In genomic region chr15:29800441-29801366, GRCh38 we compare ENCODE assay signal across 21 cellular contexts. TPM values are rescaled to one million over a fixed set of nuclear protein-coding genes. Genes with fewer than 3 reads are reported as not detected.
A peak's percentile ranks its signal among the peaks of the same experiment; 100 is the strongest.
DNase-seq lines count a peak whose midpoint lies in the region; ATAC-seq, FAIRE-seq and TF ChIP-seq lines count a peak whose summit lies in the region.
"Had no signal": no experiment of that assay in that cellular context is flagged by ENCODE, and none has a peak within 500 bp of the region (broad histone marks: within the 10 kb centered on the region; RNA-seq: fewer than 3 reads in every experiment).

No MANE protein-coding gene starts in this region.

- H3K27ac Mint-ChIP-seq in natural killer cell treated with Interleukin-12 subunit alpha and Interleukin-12 subunit beta and Interleukin-15 and Interleukin-18, amount 100 ng/mL, for 72 hours: no peak overlapping the region
- H3K27ac Mint-ChIP-seq: activated naive CD4-positive, alpha-beta T cell treated with anti-CD3 and anti-CD28 coated beads for 36 hours had no signal

- ATAC-seq in natural killer cell treated with Interleukin-12 subunit alpha and Interleukin-12 subunit beta and Interleukin-15 and Interleukin-18, amount 100 ng/mL, for 72 hours: no peak
- no peak for ATAC-seq in HG03108 (IDR thresholded peaks at IDR 0.05; ENCODE audit: unreplicated experiment)

- no peaks in the 10 kb centered on the region for H4K20me1 ChIP-seq in Loucy (ENCODE audit: insufficient read depth, low read length, poor library complexity, severe bottlenecking)
- H4K20me1 ChIP-seq in smooth muscle cell (ENCODE audit: low read depth): peaks cover 84% of the 10 kb centered on the region

- H3K27me3 Mint-ChIP-seq in natural killer cell treated with Interleukin-12 subunit alpha and Interleukin-12 subunit beta and Interleukin-15 and Interleukin-18, amount 100 ng/mL, for 72 hours: peaks cover 26 to 47% of the 10 kb centered on the region in 2 donors

- H3K9me2 ChIP-seq in Loucy (replicated peaks; ENCODE audit: low read depth, low read length): no peaks in the 10 kb centered on the region

- WGBS in smooth muscle cell (ENCODE audit: low lambda C conversion rate): 74% methylated on average over 7 of the region's 7 CpGs

- FAIRE-seq in kidney (lab: Jason Lieb, UNC): peak; percentile 6

- DNase-seq in dermis microvascular lymphatic vessel endothelial cell (ENCODE audit: low read depth in 2 of 2): peak; percentile 93 to 96
- DNase-seq in kidney: no peak
- no peak for DNase-seq in smooth muscle cell (lab: John Stamatoyannopoulos, UW; ENCODE audit: unreplicated experiment)
- DNase-seq in NCI-H2171 treated with DMSO at 0.1 percent for 48 hours (lab: John Stamatoyannopoulos, UW): no peak
- DNase-seq in natural killer cell treated with Interleukin-12 subunit alpha and Interleukin-12 subunit beta and Interleukin-15 and Interleukin-18, amount 100 ng/mL, for 72 hours (ENCODE audit: low spot score): no peak
- DNase-seq in WERI-Rb-1: no peak
- DNase-seq: activated CD4-positive, alpha-beta T cell treated with anti-CD3 and anti-CD28 coated beads for 48 hours; activated CD8-positive, alpha-beta memory T cell treated with anti-CD3 and anti-CD28 coated beads, Interleukin-2, amount 50 U/mL, for 48 hours; activated naive CD4-positive, alpha-beta T cell treated with anti-CD3 and anti-CD28 coated beads for 36 hours; AML-193; cortex of kidney; GF-D8; Kasumi-1; NCI-H1436 treated with DMSO at 0.1 percent for 48 hours; NCI-H345; right lobe of liver; stimulated activated CD4-positive, alpha-beta T cell treated with anti-CD3 and anti-CD28 coated beads, Interleukin-4, amount 100 ng/mL, for 1 hour; T1000 had no signal

- H3K4me2 ChIP-seq in Loucy (ENCODE audit: low read depth, low read length, poor library complexity, severe bottlenecking): peak overlapping the region; percentile 2
- H3K4me2 ChIP-seq in smooth muscle cell: peak overlapping the region; percentile 16

- TF ChIP-seq CTCF in Loucy (conservative IDR thresholded peaks at IDR 0.05; ENCODE audit: low read length) (no peak), kidney (IDR thresholded peaks at IDR 0.05; ENCODE audit: borderline replicate concordance, extremely low read depth, insufficient read depth) (no peak), smooth muscle cell (IDR thresholded peaks at IDR 0.05; ENCODE audit: borderline replicate concordance, insufficient read depth, poor library complexity, severe bottlenecking) (no peak), WERI-Rb-1 (IDR thresholded peaks at IDR 0.05; ENCODE audit: low read depth, low read length) (no peak)

- H3K27me3 ChIP-seq in Loucy (ENCODE audit: insufficient read depth, low read length, poor library complexity, severe bottlenecking): peaks cover 30% of the 10 kb centered on the region
- no peaks in the 10 kb centered on the region for H3K27me3 ChIP-seq in smooth muscle cell (ENCODE audit: low read depth)
- H3K27me3 ChIP-seq in WERI-Rb-1 (ENCODE audit: insufficient read depth, low read depth, severe bottlenecking): no peaks in the 10 kb centered on the region
- H3K27me3 ChIP-seq: right lobe of liver, suprapubic skin had no signal

- H3K9me3 ChIP-seq in Loucy (ENCODE audit: insufficient read depth, low read depth, low read length) (no peaks in the 10 kb centered on the region), kidney (ENCODE audit: control insufficient read depth in 1 of 2, low read length in 2 of 2) (no peaks in the 10 kb centered on the region), smooth muscle cell (replicated peaks; ENCODE audit: low read depth) (no peaks in the 10 kb centered on the region), WERI-Rb-1 (ENCODE audit: severe bottlenecking) (no peaks in the 10 kb centered on the region)
- H3K9me3 ChIP-seq: right lobe of liver, suprapubic skin had no signal

- H3K79me2 ChIP-seq in Loucy (ENCODE audit: insufficient read depth, low read length) (no peaks in the 10 kb centered on the region), smooth muscle cell (ENCODE audit: low read depth) (peaks cover 94% of the 10 kb centered on the region)

- H3K27ac ChIP-seq in kidney (ENCODE audit: low read depth in 2 of 2, low read length in 2 of 2): peak overlapping the region in 1 of 2 donors; percentile 54
- no peak overlapping the region for H3K27ac ChIP-seq in smooth muscle cell (ENCODE audit: low read depth)
- no peak overlapping the region for H3K27ac ChIP-seq in WERI-Rb-1
- H3K27ac ChIP-seq: suprapubic skin had no signal

- no peaks in the 10 kb centered on the region for H3K4me1 Mint-ChIP-seq in natural killer cell treated with Interleukin-12 subunit alpha and Interleukin-12 subunit beta and Interleukin-15 and Interleukin-18, amount 100 ng/mL, for 72 hours (ENCODE audit: low read depth in 2 of 2)

- H3K4me3 ChIP-seq in Loucy (ENCODE audit: low read length, poor library complexity, severe bottlenecking) (no peak overlapping the region), kidney (ENCODE audit: low read length in 2 of 2) (peak overlapping the region in 1 of 2 donors; percentile 28), smooth muscle cell (peak overlapping the region; percentile 5), WERI-Rb-1 (ENCODE audit: low read depth, low read length) (no peak overlapping the region)
- H3K4me3 ChIP-seq: right lobe of liver, suprapubic skin had no signal

- H3K9me3 Mint-ChIP-seq in natural killer cell treated with Interleukin-12 subunit alpha and Interleukin-12 subunit beta and Interleukin-15 and Interleukin-18, amount 100 ng/mL, for 72 hours: no peaks in the 10 kb centered on the region

- H3K9ac ChIP-seq in Loucy (ENCODE audit: low read depth, low read length, poor library complexity, severe bottlenecking) (no peak overlapping the region), kidney (ENCODE audit: low read length in 2 of 2) (no peak overlapping the region), smooth muscle cell (ENCODE audit: low read depth) (no peak overlapping the region)

- no peaks in the 10 kb centered on the region for H3K36me3 ChIP-seq in Loucy (ENCODE audit: insufficient read depth, low read length)
- no peaks in the 10 kb centered on the region for H3K36me3 ChIP-seq in kidney (ENCODE audit: control insufficient read depth in 1 of 2, insufficient read depth in 2 of 2, low read length in 2 of 2)
- H3K36me3 ChIP-seq in smooth muscle cell (ENCODE audit: low read depth): peaks cover 10% of the 10 kb centered on the region
- H3K36me3 ChIP-seq in WERI-Rb-1: peaks cover 19% of the 10 kb centered on the region
- H3K36me3 ChIP-seq: right lobe of liver had no signal

- H3K4me1 ChIP-seq in Loucy (ENCODE audit: insufficient read depth, low read length, poor library complexity, severe bottlenecking) (no peaks in the 10 kb centered on the region), kidney (ENCODE audit: control insufficient read depth in 1 of 2, insufficient read depth in 1 of 2, low read depth in 1 of 2, low read length in 2 of 2) (peaks cover 7 to 8% of the 10 kb centered on the region in 2 donors), smooth muscle cell (ENCODE audit: low read depth) (peaks cover 18% of the 10 kb centered on the region)

- H3K4me3 Mint-ChIP-seq in natural killer cell treated with Interleukin-12 subunit alpha and Interleukin-12 subunit beta and Interleukin-15 and Interleukin-18, amount 100 ng/mL, for 72 hours: no peak overlapping the region
- H3K4me3 Mint-ChIP-seq: activated naive CD4-positive, alpha-beta T cell treated with anti-CD3 and anti-CD28 coated beads for 36 hours had no signal

- H3K36me3 Mint-ChIP-seq in natural killer cell treated with Interleukin-12 subunit alpha and Interleukin-12 subunit beta and Interleukin-15 and Interleukin-18, amount 100 ng/mL, for 72 hours: no peaks in the 10 kb centered on the region

- peak overlapping the region; percentile 64; the same call in 1 of the 2 replicates for H2AFZ ChIP-seq in Loucy (ENCODE audit: low read length)
- no peak overlapping the region for H2AFZ ChIP-seq in smooth muscle cell (ENCODE audit: low read depth)

- H3F3A ChIP-seq in Loucy (ENCODE audit: low read depth) (no peaks in the 10 kb centered on the region), smooth muscle cell (ENCODE audit: low read depth) (peaks cover 2% of the 10 kb centered on the region)

- intact Hi-C loops in kidney (cut with DNase I): no loop called here

RNA-seq across cellular contexts. Expression of gene TJP1, which starts 21.6 kb away (rescaled TPM):
- total RNA-seq in dermis microvascular lymphatic vessel endothelial cell (78.8 and 91.8 TPM in 2 replicates), kidney (121 TPM), smooth muscle cell (73.1 and 89.6 TPM in 2 replicates)
- polyA plus RNA-seq in kidney (ENCODE audit: insufficient read depth, low read depth, low replicate concordance) (17.7 TPM), smooth muscle cell (28.4 and 48.0 TPM in 2 replicates)
- total RNA-seq in natural killer cell treated with Interleukin-12 subunit alpha and Interleukin-12 subunit beta and Interleukin-15 and Interleukin-18, amount 100 ng/mL, for 72 hours: under 1 TPM in 1 of 2 donors, not detected in 1; 0.14 TPM
- total RNA-seq: activated naive CD4-positive, alpha-beta T cell treated with anti-CD3 and anti-CD28 coated beads for 36 hours had no signal

Comparison
In these comparisons a context has a peak if more than half of its experiments do, and no peak if none do; other contexts are left out.
1. DNase-seq: peak in dermis microvascular lymphatic vessel endothelial cell (2 of 2); none in kidney (single experiment), smooth muscle cell (single experiment), NCI-H2171 treated with DMSO at 0.1 percent for 48 hours (single experiment), natural killer cell treated with Interleukin-12 subunit alpha and Interleukin-12 subunit beta and Interleukin-15 and Interleukin-18, amount 100 ng/mL, for 72 hours (single experiment) and WERI-Rb-1 (single experiment).
2. RNA of gene TJP1, which starts 21.6 kb away (total RNA-seq): 121 TPM in kidney (single experiment), 78.8 to 91.8 TPM in dermis microvascular lymphatic vessel endothelial cell and 73.1 to 89.6 TPM in smooth muscle cell; 0.14 TPM in natural killer cell treated with Interleukin-12 subunit alpha and Interleukin-12 subunit beta and Interleukin-15 and Interleukin-18, amount 100 ng/mL, for 72 hours; every median in the first group is over 10 times any median in the second.